ENCODE assay signal across 14 cellular contexts in the genomic region with DNA sequence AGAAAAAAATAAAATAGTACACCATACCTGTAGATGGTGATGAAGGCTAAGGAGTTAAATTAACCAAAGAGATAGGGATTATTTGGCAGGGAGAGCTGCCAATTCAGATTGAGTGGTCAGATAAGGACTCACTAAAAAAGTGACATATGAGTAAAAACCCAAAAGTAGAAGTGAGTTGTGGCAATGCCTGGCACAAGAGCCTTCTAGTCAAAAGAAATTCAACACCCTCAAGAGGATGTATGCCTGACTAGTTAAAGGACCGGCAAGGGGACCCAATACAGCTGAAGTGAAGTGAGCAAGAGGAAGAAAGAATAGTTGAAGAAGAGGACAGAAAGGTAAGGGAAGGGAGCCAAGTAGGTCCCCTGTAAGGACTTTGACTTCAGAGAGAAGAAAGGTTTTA. TPM values are rescaled to one million over a fixed set of nuclear protein-coding genes. Genes with fewer than 3 reads are reported as not detected.
DNase-seq lines count a peak whose midpoint lies in the region; ATAC-seq and TF ChIP-seq lines count a peak whose summit lies in the region.
"Had no signal": no experiment of that assay in that cellular context is flagged by ENCODE, and none has a peak within 500 bp of the region (broad histone marks: within the 10 kb centered on the region; RNA-seq: fewer than 3 reads in every experiment).

No MANE protein-coding gene starts in this region.

- no CpG with 5 or more reads among the region's 1 CpG for WGBS in trophoblast cell (ENCODE audit: extremely low coverage, insufficient coverage, insufficient read length)

- TF ChIP-seq CTCF in gastrocnemius medialis (IDR thresholded peaks at IDR 0.05 in 4 of 5, conservative IDR thresholded peaks at IDR 0.05 in 1 of 5): no peak

- H4K91ac ChIP-seq in trophoblast cell (ENCODE audit: low read depth, low read length): no peak overlapping the region

- H3K4me1 ChIP-seq in trophoblast cell (ENCODE audit: control insufficient read depth in 1 of 2, insufficient read depth in 2 of 2, low read length in 2 of 2) (peaks cover 11 to 13% of the 10 kb centered on the region in 2 experiments), gastrocnemius medialis (peaks cover 62 to 69% of the 10 kb centered on the region in 2 donors)

- no peak overlapping the region for H3K4me2 ChIP-seq in trophoblast cell (ENCODE audit: low read length)

- H2BK5ac ChIP-seq in trophoblast cell (ENCODE audit: low read depth, low read length, poor library complexity): no peak overlapping the region

- no peaks in the 10 kb centered on the region for H3K79me1 ChIP-seq in trophoblast cell (ENCODE audit: low read length)

- H3K9me3 ChIP-seq in trophoblast cell (ENCODE audit: insufficient read depth, low read depth, low read length): no peaks in the 10 kb centered on the region
- no peaks in the 10 kb centered on the region for H3K9me3 ChIP-seq in gastrocnemius medialis
- H3K9me3 ChIP-seq: body of pancreas had no signal

- H3K4ac ChIP-seq in trophoblast cell (ENCODE audit: low read depth, low read length): peak overlapping the region; percentile 36

- in situ Hi-C loops in KBM-7 (cut with MboI; ENCODE audit: low pct_unique_long_range_greater_than_20kb, low sequenced_read_pairs): no loop called here
- in situ Hi-C loops in gastrocnemius medialis (cut with MboI; ENCODE audit: low sequenced_read_pairs in 4 of 4): no loop called here

- H2AK5ac ChIP-seq in trophoblast cell (ENCODE audit: low read length): no peak overlapping the region

- H3K4me3 ChIP-seq in trophoblast cell (ENCODE audit: low read depth, low read length) (no peak overlapping the region), gastrocnemius medialis (no peak overlapping the region)
- H3K4me3 ChIP-seq: body of pancreas had no signal

- H3K18ac ChIP-seq in trophoblast cell (ENCODE audit: low read length): no peak overlapping the region

- H3K36me3 ChIP-seq in trophoblast cell (ENCODE audit: control insufficient read depth in 1 of 2, insufficient read depth in 2 of 2, low read length in 2 of 2) (no peaks in the 10 kb centered on the region), gastrocnemius medialis (peaks cover 0 to 6% of the 10 kb centered on the region in 2 donors)

- no peak overlapping the region for H2AFZ ChIP-seq in trophoblast cell (ENCODE audit: insufficient read depth, low read length, poor library complexity)

- H3K14ac ChIP-seq in trophoblast cell (ENCODE audit: low read length): no peak overlapping the region

- H2BK12ac ChIP-seq in trophoblast cell (ENCODE audit: low read length): no peak overlapping the region

- no peak for TF ChIP-seq POLR2A in gastrocnemius medialis (IDR thresholded peaks at IDR 0.05)

- H2BK120ac ChIP-seq in trophoblast cell (ENCODE audit: insufficient read depth, low read length, poor library complexity): no peak overlapping the region

- H3K27me3 ChIP-seq in trophoblast cell (ENCODE audit: insufficient read depth, low read length) (no peaks in the 10 kb centered on the region), gastrocnemius medialis (no peaks in the 10 kb centered on the region)
- H3K27me3 ChIP-seq: body of pancreas had no signal

- H3K27ac ChIP-seq in trophoblast cell (ENCODE audit: low read depth, low read length) (no peak overlapping the region), gastrocnemius medialis (no peak overlapping the region)
- H3K27ac ChIP-seq: 22Rv1, body of pancreas had no signal

- intact Hi-C loops in gastrocnemius medialis (cut with DNase I; ENCODE audit: low total_unique reads) (no loop called here), Right ventricle myocardium inferior (cut with DNase I) (no loop called here)

- no peak overlapping the region for H3K23ac ChIP-seq in trophoblast cell (ENCODE audit: low read length)

- H3K9ac ChIP-seq in trophoblast cell (ENCODE audit: low read length): no peak overlapping the region

- DNase-seq in DMS79 treated with DMSO at 0.1 percent for 48 hours (lab: John Stamatoyannopoulos, UW): peak; percentile 39
- no peak for DNase-seq in DMS79 (lab: John Stamatoyannopoulos, UW)
- peak; percentile 37 for DNase-seq in KBM-7
- no peak for DNase-seq in trophoblast cell
- no peak for DNase-seq in DMS153 (lab: John Stamatoyannopoulos, UW)
- DNase-seq in gastrocnemius medialis: no peak
- no peak for DNase-seq in Right ventricle myocardium inferior (ENCODE audit: missing footprints)
- DNase-seq: activated T-cell treated with anti-CD3 and anti-CD28 coated beads, Interleukin-2, amount 50 U/mL, for 24 hours; body of pancreas; NCI-H446; stimulated activated CD4-positive, alpha-beta T cell treated with anti-CD3 and anti-CD28 coated beads, Interleukin-15, amount 100 ng/mL, for 24 hours; stimulated activated naive CD4-positive, alpha-beta T cell had no signal

- no peak overlapping the region for H4K12ac ChIP-seq in trophoblast cell (ENCODE audit: low read depth, low read length)

- peak; percentile 93 for ATAC-seq in HG02610 (IDR thresholded peaks at IDR 0.05; ENCODE audit: unreplicated experiment)
- ATAC-seq in gastrocnemius medialis: no peak
- ATAC-seq in Right ventricle myocardium inferior: no peak
- ATAC-seq: body of pancreas had no signal

- no peak overlapping the region for H4K8ac ChIP-seq in trophoblast cell (ENCODE audit: low read depth, low read length)

- peaks cover 4% of the 10 kb centered on the region for H3K79me2 ChIP-seq in trophoblast cell (ENCODE audit: control insufficient read depth, insufficient read depth, low read length, poor library complexity)

RNA-seq across cellular contexts. Expression of gene ELF2, which starts 34.9 kb away (rescaled TPM):
- 19.5 and 21.8 TPM in 2 replicates for polyA plus RNA-seq in trophoblast cell (2013)
- 10 to 100 TPM; 22.1 to 41.4 (median 29.7) TPM for total RNA-seq in gastrocnemius medialis
- 38.0 TPM for total RNA-seq in Right ventricle myocardium inferior

Comparison
In these comparisons a context has a peak if more than half of its experiments do, and no peak if none do; other contexts are left out.
1. DNase-seq: peak in DMS79 treated with DMSO at 0.1 percent for 48 hours (single experiment) and KBM-7 (single experiment); none in DMS79 (single experiment), trophoblast cell (0 of 2), DMS153 (single experiment), gastrocnemius medialis (0 of 2) and Right ventricle myocardium inferior (single experiment).